37 cellular contexts compared by ENCODE assay signal in the genomic region with DNA sequence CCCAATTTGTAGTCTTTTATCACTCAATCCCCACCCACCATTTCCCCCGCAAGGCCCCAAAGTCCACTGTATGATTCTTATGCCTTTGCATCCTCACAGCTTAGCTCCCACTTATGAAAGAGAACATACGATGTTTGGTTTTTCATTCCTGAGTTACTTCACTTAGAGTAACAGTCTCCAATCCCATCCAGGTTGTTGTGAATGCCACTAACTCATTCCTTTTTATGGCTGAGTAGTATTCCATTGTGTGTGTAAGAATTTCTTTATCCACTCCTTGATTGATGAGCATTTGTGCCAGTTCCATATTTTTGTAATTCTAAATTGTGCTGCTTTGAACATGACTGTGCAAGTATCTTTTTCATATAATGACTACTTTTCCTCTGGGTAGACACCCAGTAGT.
"Had no signal": no experiment of that assay in that cellular context is flagged by ENCODE, and none has a peak within 500 bp of the region (broad histone marks: within the 10 kb centered on the region; RNA-seq: fewer than 3 reads in every experiment).

No MANE protein-coding gene starts in this region.

- H3K27me3 ChIP-seq: adrenal gland, cardiac muscle cell had no signal

- H3K4me3 ChIP-seq: adrenal gland, cardiac muscle cell had no signal

- DNase-seq: activated B cell treated with CpG ODN at 0.5 μM for 24 hours; activated CD4-positive, alpha-beta memory T cell treated with anti-CD3 and anti-CD28 coated beads for 36 hours; activated CD4-positive, alpha-beta T cell treated with anti-CD3 and anti-CD28 coated beads for 4 hours; activated CD4-positive, alpha-beta T cell treated with anti-CD3 and anti-CD28 coated beads, Interleukin-2, amount 10 ng/mL, durations not matched to agents 7 days and 5 days; activated CD4-positive, alpha-beta T cell treated with anti-CD3 and anti-CD28 coated beads, Interleukin-2, amount 50 U/mL, for 4 hours; activated CD4-positive, CD25-positive, alpha-beta regulatory T cell treated with anti-CD3 and anti-CD28 coated beads, Interleukin-2, amount 50 U/mL, for 72 hours; activated CD8-positive, alpha-beta memory T cell treated with anti-CD3 and anti-CD28 coated beads, Interleukin-2, amount 50 U/mL, for 4 hours; activated CD8-positive, alpha-beta T cell treated with anti-CD3 and anti-CD28 coated beads for 36 hours; activated effector memory CD4-positive, alpha-beta T cell treated with anti-CD3 and anti-CD28 coated beads, Interleukin-2, amount 50 U/mL, for 16 hours; activated gamma-delta T cell treated with Interleukin-2 at 50 U/mL for 16 hours; activated naive CD4-positive, alpha-beta T cell; activated naive CD4-positive, alpha-beta T cell treated with anti-CD3 and anti-CD28 coated beads for 36 hours; activated naive CD4-positive, alpha-beta T cell treated with anti-CD3 and anti-CD28 coated beads, Interleukin-2, amount 50 U/mL, for 16 hours; activated naive CD8-positive, alpha-beta T cell treated with anti-CD3 and anti-CD28 coated beads for 36 hours; activated T-cell treated with anti-CD3 and anti-CD28 coated beads for 4 hours; activated T-cell treated with anti-CD3 and anti-CD28 coated beads, Interleukin-2, amount 50 U/mL, for 1 hour; activated T-cell treated with anti-CD3 and anti-CD28 coated beads, Interleukin-2, amount 50 U/mL, for 4 hours; activated T-cell treated with anti-CD3 and anti-CD28 coated beads, Interleukin-2, amount 50 U/mL, for 72 hours; adrenal gland; amniotic stem cell; aorta; caudate nucleus; cerebellar nuclear complex; T-helper 1 cell; T-helper 2 cell; T-helper 9 cell had no signal

- H3K36me3 ChIP-seq: adrenal gland, cardiac muscle cell had no signal

- H3K4me1 Mint-ChIP-seq: activated B cell treated with CpG ODN at 0.5 μM for 24 hours had no signal

- H3K36me3 Mint-ChIP-seq: activated naive CD4-positive, alpha-beta T cell treated with anti-CD3 and anti-CD28 coated beads, Interleukin-2, amount 50 U/mL, for 72 hours had no signal

- H3K4me3 Mint-ChIP-seq: activated B cell treated with CpG ODN at 0.5 μM for 24 hours; activated CD4-positive, alpha-beta memory T cell treated with anti-CD3 and anti-CD28 coated beads for 36 hours; activated CD4-positive, alpha-beta T cell treated with anti-CD3 and anti-CD28 coated beads, Interleukin-2, amount 10 ng/mL, durations not matched to agents 7 days and 5 days; activated CD8-positive, alpha-beta T cell treated with anti-CD3 and anti-CD28 coated beads for 36 hours; activated naive CD4-positive, alpha-beta T cell treated with anti-CD3 and anti-CD28 coated beads for 36 hours; activated naive CD8-positive, alpha-beta T cell treated with anti-CD3 and anti-CD28 coated beads for 36 hours; activated T-cell treated with anti-CD3 and anti-CD28 coated beads, Interleukin-2, amount 50 U/mL, for 4 hours; activated T-cell treated with anti-CD3 and anti-CD28 coated beads, Interleukin-2, amount 50 U/mL, for 72 hours; activated T-helper 1 cell treated with anti-CD3 and anti-CD28 coated beads, Interleukin-12 subunit alpha, Interleukin-12 subunit beta, Interleukin-2, Interleukin-4 antibody, amounts not matched to agents 30 ng/mL and 10 ng/mL and 1 ng/mL, durations not matched to agents 14 hours and 24 hours and 36 hours; activated T-helper 17 cell treated with anti-CD3 and anti-CD28 coated beads, Interleukin-2, amount 50 U/mL, for 72 hours; brain; central memory CD8-positive, alpha-beta T cell; T-helper 1 cell treated with Interleukin-12 subunit alpha and Interleukin-12 subunit beta and Interleukin-4 antibody, amounts not matched to agents 30 μg/mL and 1 μg/mL, for 36 hours; T-helper 2 cell treated with Interferon-gamma antibody and Interleukin-4, amounts not matched to agents 5 μg/mL and 100 μg/mL, for 36 hours had no signal

- H3K27ac ChIP-seq: adrenal gland, VCaP had no signal

- FAIRE-seq: bronchial epithelial cell, TTC549 had no signal

- H3K9me3 Mint-ChIP-seq: activated CD4-positive, alpha-beta memory T cell treated with anti-CD3 and anti-CD28 coated beads for 36 hours; activated naive CD4-positive, alpha-beta T cell treated with anti-CD3 and anti-CD28 coated beads, Interleukin-2, amount 50 U/mL, for 72 hours; activated T-cell treated with anti-CD3 and anti-CD28 coated beads, Interleukin-2, amount 50 U/mL, for 4 hours; activated T-helper 1 cell treated with anti-CD3 and anti-CD28 coated beads, Interleukin-12 subunit alpha, Interleukin-12 subunit beta, Interleukin-2, Interleukin-4 antibody, amounts not matched to agents 30 ng/mL and 10 ng/mL and 1 ng/mL, durations not matched to agents 14 hours and 24 hours and 36 hours; activated T-helper 17 cell treated with anti-CD3 and anti-CD28 coated beads, Interleukin-2, amount 50 U/mL, for 72 hours; central memory CD8-positive, alpha-beta T cell; T-helper 1 cell treated with Interleukin-12 subunit alpha and Interleukin-12 subunit beta and Interleukin-4 antibody, amounts not matched to agents 30 μg/mL and 1 μg/mL, for 36 hours; T-helper 2 cell treated with Interferon-gamma antibody and Interleukin-4, amounts not matched to agents 5 μg/mL and 100 μg/mL, for 36 hours had no signal

- ATAC-seq: activated CD8-positive, alpha-beta T cell treated with anti-CD3 and anti-CD28 coated beads for 36 hours; activated naive CD4-positive, alpha-beta T cell treated with anti-CD3 and anti-CD28 coated beads, Interleukin-2, amount 50 U/mL, for 72 hours; activated T-cell treated with anti-CD3 and anti-CD28 coated beads, Interleukin-2, amount 50 U/mL, for 4 hours; activated T-cell treated with anti-CD3 and anti-CD28 coated beads, Interleukin-2, amount 50 U/mL, for 72 hours; activated T-helper 17 cell treated with anti-CD3 and anti-CD28 coated beads, Interleukin-2, amount 50 U/mL, for 72 hours had no signal

- H3K27me3 Mint-ChIP-seq: activated B cell treated with CpG ODN at 0.5 μM for 24 hours; activated CD4-positive, alpha-beta memory T cell treated with anti-CD3 and anti-CD28 coated beads for 36 hours; activated CD4-positive, alpha-beta T cell treated with anti-CD3 and anti-CD28 coated beads, Interleukin-2, amount 10 ng/mL, durations not matched to agents 7 days and 5 days; activated CD8-positive, alpha-beta T cell treated with anti-CD3 and anti-CD28 coated beads for 36 hours; activated naive CD8-positive, alpha-beta T cell treated with anti-CD3 and anti-CD28 coated beads for 36 hours; activated T-helper 17 cell treated with anti-CD3 and anti-CD28 coated beads, Interleukin-2, amount 50 U/mL, for 72 hours; brain; central memory CD8-positive, alpha-beta T cell had no signal

- H3K27ac Mint-ChIP-seq: activated B cell treated with CpG ODN at 0.5 μM for 24 hours; activated CD4-positive, alpha-beta memory T cell treated with anti-CD3 and anti-CD28 coated beads for 36 hours; activated CD4-positive, alpha-beta T cell treated with anti-CD3 and anti-CD28 coated beads, Interleukin-2, amount 10 ng/mL, durations not matched to agents 7 days and 5 days; activated CD8-positive, alpha-beta T cell treated with anti-CD3 and anti-CD28 coated beads for 36 hours; activated naive CD4-positive, alpha-beta T cell treated with anti-CD3 and anti-CD28 coated beads for 36 hours; activated naive CD4-positive, alpha-beta T cell treated with anti-CD3 and anti-CD28 coated beads, Interleukin-2, amount 50 U/mL, for 72 hours; activated naive CD8-positive, alpha-beta T cell treated with anti-CD3 and anti-CD28 coated beads for 36 hours; activated T-helper 1 cell treated with anti-CD3 and anti-CD28 coated beads, Interleukin-12 subunit alpha, Interleukin-12 subunit beta, Interleukin-2, Interleukin-4 antibody, amounts not matched to agents 30 ng/mL and 10 ng/mL and 1 ng/mL, durations not matched to agents 14 hours and 24 hours and 36 hours; T-helper 1 cell treated with Interleukin-12 subunit alpha and Interleukin-12 subunit beta and Interleukin-4 antibody, amounts not matched to agents 30 μg/mL and 1 μg/mL, for 36 hours; T-helper 2 cell treated with Interferon-gamma antibody and Interleukin-4, amounts not matched to agents 5 μg/mL and 100 μg/mL, for 36 hours had no signal

- H3K9me3 ChIP-seq: adrenal gland had no signal
